ENCODE assay signal across 13 cellular contexts in the genomic region with DNA sequence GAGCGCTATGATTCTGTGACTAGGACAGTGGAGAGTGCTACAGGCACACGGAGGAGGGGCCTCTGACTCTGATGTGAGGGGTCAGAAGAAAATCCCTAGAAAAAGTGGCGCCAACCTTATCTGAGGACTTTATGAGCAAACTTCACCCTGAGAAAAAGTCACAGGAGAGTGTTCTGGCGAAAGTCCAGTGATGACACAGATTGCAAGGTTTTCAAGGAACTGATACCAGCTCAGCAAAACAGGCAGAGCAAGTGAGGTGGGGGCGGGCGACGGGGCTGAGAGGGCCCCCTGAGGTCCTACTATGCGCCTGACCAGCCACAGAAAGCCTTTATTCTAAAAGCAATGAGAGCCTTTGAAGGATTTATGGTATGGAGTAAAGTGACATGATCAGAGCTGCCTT.
A peak's percentile ranks its signal among the peaks of the same experiment; 100 is the strongest.
DNase-seq lines count a peak whose midpoint lies in the region; ATAC-seq and TF ChIP-seq lines count a peak whose summit lies in the region.
"Had no signal": no experiment of that assay in that cellular context is flagged by ENCODE, and none has a peak within 500 bp of the region (broad histone marks: within the 10 kb centered on the region; RNA-seq: fewer than 3 reads in every experiment).

No MANE protein-coding gene starts in this region.

- peak; percentile 11 for ATAC-seq in left lung
- ATAC-seq in GM21381 (IDR thresholded peaks at IDR 0.05; ENCODE audit: unreplicated experiment), result no peak
- ATAC-seq: gastroesophageal sphincter had no signal

- no peak for TF ChIP-seq CTCF in astrocyte of the cerebellum (IDR thresholded peaks at IDR 0.05; ENCODE audit: low read depth, low read length, missing control alignments)
- TF ChIP-seq CTCF in left lung (IDR thresholded peaks at IDR 0.05), result no peak

- no peaks in the 10 kb centered on the region for H3K9me3 ChIP-seq in left lung
- H3K9me3 ChIP-seq: gastroesophageal sphincter, upper lobe of left lung had no signal

- intact Hi-C loops in left lung (cut with DNase I), result no loop called here

- H3K27me3 ChIP-seq in left lung, result no peaks in the 10 kb centered on the region
- H3K27me3 ChIP-seq: gastroesophageal sphincter, upper lobe of left lung had no signal

- H3K36me3 ChIP-seq in left lung, result no peaks in the 10 kb centered on the region
- H3K36me3 ChIP-seq: gastroesophageal sphincter, upper lobe of left lung had no signal

- POLR2A ChIA-PET in HEK293T (lab: Yijun Ruan, JAX), result interaction anchor here (0.7 kb wide), 1 partner anchor 349 kb away, joined by 4 read pairs; no protein-coding TSS in a partner anchor

- DNase-seq in A172 (ENCODE audit: low spot score) (peak; percentile 87), HEK293T (ENCODE audit: extremely low spot score) (peak; percentile 39), astrocyte of the cerebellum (ENCODE audit: low read depth) (peak; percentile 31), left lung (no peak)
- no peak for DNase-seq in activated CD8-positive, alpha-beta memory T cell treated with anti-CD3 and anti-CD28 coated beads for 24 hours
- no peak for DNase-seq in activated CD4-positive, alpha-beta T cell treated with anti-CD3 and anti-CD28 coated beads for 4 hours
- no peak for DNase-seq in stimulated activated naive CD4-positive, alpha-beta T cell (lab: John Stamatoyannopoulos, UW)
- DNase-seq: activated CD4-positive, alpha-beta T cell treated with anti-CD3 and anti-CD28 coated beads for 1 hour; NCI-H1048; stimulated activated CD4-positive, alpha-beta T cell treated with anti-CD3 and anti-CD28 coated beads, Interleukin-2, amount 100 ng/mL, for 48 hours had no signal

- CTCF ChIA-PET in HEK293T (lab: Yijun Ruan, JAX), result interaction anchor here (1.4 kb wide), 1 partner anchor 37 kb away, joined by 3 read pairs; no protein-coding TSS in a partner anchor

- H3K4me1 ChIP-seq in left lung, result peaks cover 0 to 15% of the 10 kb centered on the region in 2 donors

- in situ Hi-C loops in astrocyte of the cerebellum (cut with HindIII; ENCODE audit: low sequenced_read_pairs), result no loop called here

- H3K4me3 ChIP-seq in astrocyte of the cerebellum (ENCODE audit: low read depth, low read length) (no peak overlapping the region), left lung (no peak overlapping the region)
- H3K4me3 ChIP-seq: gastroesophageal sphincter, upper lobe of left lung had no signal

- no peak overlapping the region for H3K27ac ChIP-seq in left lung
- H3K27ac ChIP-seq: gastroesophageal sphincter, upper lobe of left lung had no signal

TF ChIP-seq in HEK293T, 16 proteins besides CTCF, POLR2A, EP300 and RAD21:
- TF ChIP-seq SP1 (IDR thresholded peaks at IDR 0.05) (no peak), SUZ12 (IDR thresholded peaks at IDR 0.05) (no peak), ARNT (IDR thresholded peaks at IDR 0.05) (no peak), LEF1 (IDR thresholded peaks at IDR 0.05; ENCODE audit: borderline replicate concordance) (no peak), BHLHE40 (IDR thresholded peaks at IDR 0.05; ENCODE audit: borderline replicate concordance) (no peak)

Comparison
In these comparisons a context has a peak if more than half of its experiments do, and no peak if none do; other contexts are left out.
1. DNase-seq: peak in A172 (single experiment), HEK293T (single experiment) and astrocyte of the cerebellum (single experiment); none in left lung (0 of 2), activated CD8-positive, alpha-beta memory T cell treated with anti-CD3 and anti-CD28 coated beads for 24 hours (single experiment), activated CD4-positive, alpha-beta T cell treated with anti-CD3 and anti-CD28 coated beads for 4 hours (0 of 2) and stimulated activated naive CD4-positive, alpha-beta T cell (0 of 6).